18 cellular contexts compared by ENCODE assay signal in genomic region chr1:234281826-234282489, GRCh38.
DNase-seq lines count a peak whose midpoint lies in the region; ATAC-seq and TF ChIP-seq lines count a peak whose summit lies in the region.
"Had no signal": no experiment of that assay in that cellular context is flagged by ENCODE, and none has a peak within 500 bp of the region (broad histone marks: within the 10 kb centered on the region; RNA-seq: fewer than 3 reads in every experiment).

No MANE protein-coding gene starts in this region.

- ATAC-seq in HG03097 (IDR thresholded peaks at IDR 0.05; ENCODE audit: low FRiP score, unreplicated experiment) (no peak), HG03196 (IDR thresholded peaks at IDR 0.05; ENCODE audit: unreplicated experiment) (no peak)
- ATAC-seq: left cardiac atrium; stimulated activated naive CD8-positive, alpha-beta T cell treated with anti-CD3 and anti-CD28 coated beads, Interleukin-15, Interleukin-2, amounts not matched to agents 100 U/mL and 50 U/mL, for 24 hours had no signal

- H3F3A ChIP-seq in MM.1S (ENCODE audit: insufficient read depth, low read length) = no peaks in the 10 kb centered on the region

- H3K27me3 ChIP-seq in MM.1S (replicated peaks; ENCODE audit: insufficient read depth, low read length) = no peaks in the 10 kb centered on the region

- H3K4me2 ChIP-seq in MM.1S (ENCODE audit: low read depth, low read length) = no peak overlapping the region

- no peaks in the 10 kb centered on the region for H3K9me3 Mint-ChIP-seq in neural crest cell
- H3K9me3 Mint-ChIP-seq: CD8-positive, alpha-beta memory T cell; dendritic cell treated with granulocyte-macrophage colony-stimulating factor and Interleukin-4, amounts not matched to agents 40 ng/mL and 50 ng/mL, for 4 days had no signal

- H2AFZ ChIP-seq in MM.1S (ENCODE audit: low read length) = no peak overlapping the region

- peaks cover 37% of the 10 kb centered on the region for H3K4me1 Mint-ChIP-seq in neural crest cell
- H3K4me1 Mint-ChIP-seq: CD8-positive, alpha-beta memory T cell had no signal

- no peak overlapping the region for H3K9ac ChIP-seq in MM.1S (ENCODE audit: low read length)

- H3K4me3 ChIP-seq in AG10803 (ENCODE audit: low read length) (no peak overlapping the region), MM.1S (ENCODE audit: low read length) (no peak overlapping the region)

- H3K9me2 ChIP-seq in MM.1S (replicated peaks; ENCODE audit: insufficient read depth, low read length) = no peaks in the 10 kb centered on the region

- no peaks in the 10 kb centered on the region for H3K79me2 ChIP-seq in MM.1S (ENCODE audit: low read length)

- H3K27ac Mint-ChIP-seq in neural crest cell (ENCODE audit: unreplicated experiment) = peak overlapping the region; percentile 94
- H3K27ac Mint-ChIP-seq: CD8-positive, alpha-beta memory T cell; dendritic cell treated with granulocyte-macrophage colony-stimulating factor and Interleukin-4, amounts not matched to agents 40 ng/mL and 50 ng/mL, for 4 days had no signal

- H3K27ac ChIP-seq in MM.1S (ENCODE audit: low read length) = no peak overlapping the region

- H3K36me3 Mint-ChIP-seq in neural crest cell (ENCODE audit: low read depth) = no peaks in the 10 kb centered on the region
- H3K36me3 Mint-ChIP-seq: CD8-positive, alpha-beta memory T cell had no signal

- no peaks in the 10 kb centered on the region for H3K36me3 ChIP-seq in MM.1S (replicated peaks; ENCODE audit: insufficient read depth, low read length)

- no peak overlapping the region for H3K4me3 Mint-ChIP-seq in neural crest cell
- H3K4me3 Mint-ChIP-seq: CD8-positive, alpha-beta memory T cell; dendritic cell treated with granulocyte-macrophage colony-stimulating factor and Interleukin-4, amounts not matched to agents 40 ng/mL and 50 ng/mL, for 4 days had no signal

- no peaks in the 10 kb centered on the region for H3K27me3 Mint-ChIP-seq in neural crest cell (ENCODE audit: low read depth)

- H4K20me1 ChIP-seq in MM.1S (ENCODE audit: insufficient read depth, low read length) = no peaks in the 10 kb centered on the region

- peak; percentile 11 for DNase-seq in AG10803 (ENCODE audit: low read depth)
- peak; percentile 92 for DNase-seq in NCI-H69 (lab: John Stamatoyannopoulos, UW)
- peak; percentile 50 for DNase-seq in ecto neural progenitor cell (ENCODE audit: low spot score)
- DNase-seq in neural crest cell (ENCODE audit: low read depth, low spot score) = peak; percentile 15
- DNase-seq in MM.1S = no peak
- DNase-seq in A172 (ENCODE audit: low spot score) = no peak
- DNase-seq: ACHN; activated CD4-positive, CD25-positive, alpha-beta regulatory T cell treated with anti-CD3 and anti-CD28 coated beads, Interleukin-2, amount 50 U/mL, for 72 hours; activated CD8-positive, alpha-beta memory T cell treated with anti-CD3 and anti-CD28 coated beads, Interleukin-2, amount 50 U/mL, for 4 hours; CD8-positive, alpha-beta memory T cell; KBM-7; left cardiac atrium; NCI-H1417 treated with DMSO at 0.1 percent for 48 hours; SHP77; stimulated activated naive CD8-positive, alpha-beta T cell treated with anti-CD3 and anti-CD28 coated beads, Interleukin-15, Interleukin-2, amounts not matched to agents 100 U/mL and 50 U/mL, for 24 hours had no signal

- H3K9me3 ChIP-seq in MM.1S (replicated peaks; ENCODE audit: insufficient read depth, low read length) = no peaks in the 10 kb centered on the region

- H3K4me1 ChIP-seq in MM.1S (ENCODE audit: low read length) = no peaks in the 10 kb centered on the region

- TF ChIP-seq CTCF in AG10803 (conservative IDR thresholded peaks at IDR 0.05; ENCODE audit: low read length) (no peak), neural crest cell (conservative IDR thresholded peaks at IDR 0.05) (no peak), MM.1S (IDR thresholded peaks at IDR 0.05; ENCODE audit: low read length) (no peak)

Comparison
In these comparisons a context has a peak if more than half of its experiments do, and no peak if none do; other contexts are left out.
1. DNase-seq: peak in AG10803 (single experiment), NCI-H69 (single experiment), ecto neural progenitor cell (single experiment) and neural crest cell (single experiment); none in MM.1S (single experiment) and A172 (single experiment).